15 cellular contexts compared by ENCODE assay signal in genomic region chr15:28932361-28932760, GRCh38. TPM values are rescaled to one million over a fixed set of nuclear protein-coding genes. Genes with fewer than 3 reads are reported as not detected.
DNase-seq lines count a peak whose midpoint lies in the region; ATAC-seq, FAIRE-seq and TF ChIP-seq lines count a peak whose summit lies in the region.
"Had no signal": no experiment of that assay in that cellular context is flagged by ENCODE, and none has a peak within 500 bp of the region (broad histone marks: within the 10 kb centered on the region; RNA-seq: fewer than 3 reads in every experiment).

No MANE protein-coding gene starts in this region.

- no peaks in the 10 kb centered on the region for H3K9me1 ChIP-seq in K562 (ENCODE audit: control insufficient read depth, insufficient read depth, low read length)

- no peak overlapping the region for H3K4me3 Mint-ChIP-seq in activated CD8-positive, alpha-beta T cell treated with anti-CD3 and anti-CD28 coated beads for 36 hours
- no peak overlapping the region for H3K4me3 Mint-ChIP-seq in activated CD8-positive, alpha-beta T cell treated with anti-CD3 and anti-CD28 coated beads, Interleukin-2, amount 10 ng/mL, durations not matched to agents 7 days and 5 days
- H3K4me3 Mint-ChIP-seq in naive thymus-derived CD8-positive, alpha-beta T cell = peak overlapping the region in 2 of 10 donors; percentile 26 to 43
- H3K4me3 Mint-ChIP-seq in GM23338 = no peak overlapping the region
- H3K4me3 Mint-ChIP-seq: CD14-positive monocyte, H9 had no signal

- H3K4me1 ChIP-seq in K562 (replicated peaks in 1 of 2; ENCODE audit: control insufficient read depth in 2 of 2, insufficient read depth in 2 of 2, low read length in 2 of 2) = peaks cover 11 to 27% of the 10 kb centered on the region in 2 experiments
- H3K4me1 ChIP-seq in upper lobe of right lung = no peaks in the 10 kb centered on the region
- H3K4me1 ChIP-seq in GM23338 (ENCODE audit: insufficient read depth) = no peaks in the 10 kb centered on the region

- H3K27ac ChIP-seq in K562 (ENCODE audit: extremely low read depth, low read depth, low read length) (no peak overlapping the region), upper lobe of right lung (no peak overlapping the region), GM23338 (ENCODE audit: low read depth) (no peak overlapping the region)
- H3K27ac ChIP-seq: 22Rv1, HL-60 had no signal

- no peak overlapping the region for H3K9ac ChIP-seq in K562 (ENCODE audit: insufficient read depth in 1 of 2, low read depth in 2 of 2, low read length in 2 of 2)

- no peaks in the 10 kb centered on the region for H3K9me2 ChIP-seq in GM23338 (ENCODE audit: insufficient read depth)

- H3K79me2 ChIP-seq in K562 (ENCODE audit: control insufficient read depth, insufficient read depth, low read length) (peaks cover 23% of the 10 kb centered on the region; the same call in 2 of the 3 replicates), GM23338 (replicated peaks; ENCODE audit: insufficient read depth) (no peaks in the 10 kb centered on the region)

- peak; percentile 65 for FAIRE-seq in K562 (lab: Jason Lieb, UNC)

- POLR2A ChIA-PET in activated CD8-positive, alpha-beta T cell treated with anti-CD3 and anti-CD28 coated beads for 36 hours (lab: Charles Lee) = no interaction called here
- POLR2A ChIA-PET in activated CD8-positive, alpha-beta T cell treated with anti-CD3 and anti-CD28 coated beads, Interleukin-2, amount 10 ng/mL, durations not matched to agents 7 days and 5 days (lab: Charles Lee) = no interaction called here
- POLR2A ChIA-PET in K562 (lab: Yijun Ruan, JAX) = no interaction called here
- POLR2A ChIA-PET in naive thymus-derived CD8-positive, alpha-beta T cell (lab: Charles Lee) = no interaction called here

- in situ Hi-C loops in K562 (cut with MboI) = no loop called here

- H4K20me1 ChIP-seq in K562 (replicated peaks; ENCODE audit: control insufficient read depth, insufficient read depth, low read length) = no peaks in the 10 kb centered on the region
- H4K20me1 ChIP-seq in GM23338 (replicated peaks; ENCODE audit: insufficient read depth) = no peaks in the 10 kb centered on the region

- 29% methylated on average over 4 of the region's 4 CpGs for WGBS in K562 (ENCODE audit: insufficient coverage, low coverage, missing lambda C conversion rate)

- H3K36me3 ChIP-seq in K562 (ENCODE audit: control insufficient read depth, insufficient read depth, low read length) (no peaks in the 10 kb centered on the region), upper lobe of right lung (no peaks in the 10 kb centered on the region), H7 (replicated peaks; ENCODE audit: control insufficient read depth, insufficient read depth, low read length) (no peaks in the 10 kb centered on the region), GM23338 (ENCODE audit: insufficient read depth) (no peaks in the 10 kb centered on the region)

- no peaks in the 10 kb centered on the region for H3K27me3 Mint-ChIP-seq in activated CD8-positive, alpha-beta T cell treated with anti-CD3 and anti-CD28 coated beads for 36 hours
- H3K27me3 Mint-ChIP-seq in activated CD8-positive, alpha-beta T cell treated with anti-CD3 and anti-CD28 coated beads, Interleukin-2, amount 10 ng/mL, durations not matched to agents 7 days and 5 days (ENCODE audit: low read depth) = no peaks in the 10 kb centered on the region
- H3K27me3 Mint-ChIP-seq in naive thymus-derived CD8-positive, alpha-beta T cell = no peaks in the 10 kb centered on the region
- peaks cover 17% of the 10 kb centered on the region for H3K27me3 Mint-ChIP-seq in GM23338 (ENCODE audit: insufficient read depth, low read depth, poor library complexity)

- peaks cover 3% of the 10 kb centered on the region for H3K9me3 Mint-ChIP-seq in activated CD8-positive, alpha-beta T cell treated with anti-CD3 and anti-CD28 coated beads for 36 hours
- H3K9me3 Mint-ChIP-seq in activated CD8-positive, alpha-beta T cell treated with anti-CD3 and anti-CD28 coated beads, Interleukin-2, amount 10 ng/mL, durations not matched to agents 7 days and 5 days (ENCODE audit: insufficient read depth) = no peaks in the 10 kb centered on the region
- H3K9me3 Mint-ChIP-seq in naive thymus-derived CD8-positive, alpha-beta T cell = peaks cover 0 to 6% (median 0%) of the 10 kb centered on the region in 9 donors
- H3K9me3 Mint-ChIP-seq in GM23338 = no peaks in the 10 kb centered on the region; the same call in 1 of the 3 replicates

- intact Hi-C loops in activated CD8-positive, alpha-beta T cell treated with anti-CD3 and anti-CD28 coated beads for 36 hours (cut with micrococcal nuclease) = no loop called here
- intact Hi-C loops in K562 (cut with micrococcal nuclease) (no loop called here), upper lobe of right lung (cut with DNase I) (no loop called here)

- DNase-seq in activated CD8-positive, alpha-beta T cell treated with anti-CD3 and anti-CD28 coated beads for 36 hours = peak; percentile 0
- no peak for DNase-seq in activated CD8-positive, alpha-beta T cell treated with anti-CD3 and anti-CD28 coated beads, Interleukin-2, amount 10 ng/mL, durations not matched to agents 7 days and 5 days
- DNase-seq in K562 (ENCODE audit: extremely low read depth in 1 of 4, low spot score in 3 of 4) = no peak
- DNase-seq in naive thymus-derived CD8-positive, alpha-beta T cell = no peak
- peak; percentile 19 for DNase-seq in upper lobe of right lung
- no peak for DNase-seq in H7
- DNase-seq in GM23338 (ENCODE audit: low spot score) = no peak
- DNase-seq: DMS53, GF-D8, H9, KBM-7 had no signal

- no peak overlapping the region for H3K27ac Mint-ChIP-seq in activated CD8-positive, alpha-beta T cell treated with anti-CD3 and anti-CD28 coated beads for 36 hours
- no peak overlapping the region for H3K27ac Mint-ChIP-seq in activated CD8-positive, alpha-beta T cell treated with anti-CD3 and anti-CD28 coated beads, Interleukin-2, amount 10 ng/mL, durations not matched to agents 7 days and 5 days
- peak overlapping the region in 7 of 10 donors; percentile 15 to 97 (median 87) for H3K27ac Mint-ChIP-seq in naive thymus-derived CD8-positive, alpha-beta T cell
- H3K27ac Mint-ChIP-seq in GM23338 = no peak overlapping the region
- H3K27ac Mint-ChIP-seq: H9 had no signal

- H3K4me2 ChIP-seq in K562 (ENCODE audit: insufficient read depth, low read length) (no peak overlapping the region), GM23338 (no peak overlapping the region)

- TF ChIP-seq EP300 in K562 (IDR thresholded peaks at IDR 0.05; ENCODE audit: low read length) = no peak

- no peak overlapping the region for H3K4me3 ChIP-seq in K562
- no peak overlapping the region for H3K4me3 ChIP-seq in upper lobe of right lung
- H3K4me3 ChIP-seq in H7 (ENCODE audit: insufficient read depth, low read depth, low read length) = no peak overlapping the region
- H3K4me3 ChIP-seq in GM23338 = no peak overlapping the region

- H3K4me1 Mint-ChIP-seq in activated CD8-positive, alpha-beta T cell treated with anti-CD3 and anti-CD28 coated beads for 36 hours (ENCODE audit: low read depth) = peaks cover 66% of the 10 kb centered on the region
- H3K4me1 Mint-ChIP-seq in activated CD8-positive, alpha-beta T cell treated with anti-CD3 and anti-CD28 coated beads, Interleukin-2, amount 10 ng/mL, durations not matched to agents 7 days and 5 days (ENCODE audit: low read depth) = peaks cover 42% of the 10 kb centered on the region
- peaks cover 52 to 89% (median 73%) of the 10 kb centered on the region in 4 donors for H3K4me1 Mint-ChIP-seq in naive thymus-derived CD8-positive, alpha-beta T cell
- H3K4me1 Mint-ChIP-seq in GM23338 = peaks cover 24% of the 10 kb centered on the region

- no peak for TF ChIP-seq RAD21 in K562 (CRISPR knock-in tag; conservative IDR thresholded peaks at IDR 0.05 in 1 of 2, IDR thresholded peaks at IDR 0.05 in 1 of 2)

- H3F3A ChIP-seq in GM23338 (replicated peaks; ENCODE audit: low read depth) = no peaks in the 10 kb centered on the region

- H2AFZ ChIP-seq in K562 (ENCODE audit: low read depth, low read length) (no peak overlapping the region), GM23338 (no peak overlapping the region)

- BruUV-seq in K562 (replicated peaks; lab: Mats Ljungman, UMichigan) = no TSS peak

- no peak for TF ChIP-seq CTCF in activated CD8-positive, alpha-beta T cell treated with anti-CD3 and anti-CD28 coated beads for 36 hours (IDR thresholded peaks at IDR 0.05)
- TF ChIP-seq CTCF in K562 (IDR thresholded peaks at IDR 0.05 in 2 of 3, conservative IDR thresholded peaks at IDR 0.05 in 1 of 3; ENCODE audit: insufficient read depth in 2 of 3, low read depth in 1 of 3, low read length in 3 of 3) = no peak
- TF ChIP-seq CTCF in upper lobe of right lung (IDR thresholded peaks at IDR 0.05) = no peak
- TF ChIP-seq CTCF in GM23338 (conservative IDR thresholded peaks at IDR 0.05; ENCODE audit: low read depth in 2 of 2) = no peak

- H3K27me3 ChIP-seq in K562 (ENCODE audit: control insufficient read depth in 2 of 2, insufficient read depth in 2 of 2, low read length in 2 of 2) (no peaks in the 10 kb centered on the region), upper lobe of right lung (no peaks in the 10 kb centered on the region), H7 (ENCODE audit: control insufficient read depth, insufficient read depth, low read length) (no peaks in the 10 kb centered on the region), GM23338 (ENCODE audit: insufficient read depth) (no peaks in the 10 kb centered on the region)

- H3K9me3 ChIP-seq in K562 (replicated peaks; ENCODE audit: control insufficient read depth, insufficient read depth, low read depth, low read length) (0 out of 2 replicates have a peak, but pooled peaks cover 5% of the 10 kb centered on the region), upper lobe of right lung (no peaks in the 10 kb centered on the region)

- peaks cover 11% of the 10 kb centered on the region for H3K36me3 Mint-ChIP-seq in activated CD8-positive, alpha-beta T cell treated with anti-CD3 and anti-CD28 coated beads for 36 hours (ENCODE audit: low read depth)
- peaks cover 13% of the 10 kb centered on the region for H3K36me3 Mint-ChIP-seq in activated CD8-positive, alpha-beta T cell treated with anti-CD3 and anti-CD28 coated beads, Interleukin-2, amount 10 ng/mL, durations not matched to agents 7 days and 5 days (ENCODE audit: low read depth)
- H3K36me3 Mint-ChIP-seq in naive thymus-derived CD8-positive, alpha-beta T cell = peaks cover 0 to 40% (median 19%) of the 10 kb centered on the region in 3 donors
- peaks cover 8% of the 10 kb centered on the region; the same call in 2 of the 3 replicates for H3K36me3 Mint-ChIP-seq in GM23338 (ENCODE audit: low read depth)
- H3K36me3 Mint-ChIP-seq: CD14-positive monocyte had no signal

- no peak for TF ChIP-seq POLR2A in K562 (conservative IDR thresholded peaks at IDR 0.05)

- CTCF ChIA-PET in activated CD8-positive, alpha-beta T cell treated with anti-CD3 and anti-CD28 coated beads for 36 hours (lab: Charles Lee) = interaction anchor here (1.3 kb wide), 1 partner anchor 29 kb away, joined by 3 read pairs; no protein-coding TSS in a partner anchor
- CTCF ChIA-PET in activated CD8-positive, alpha-beta T cell treated with anti-CD3 and anti-CD28 coated beads, Interleukin-2, amount 10 ng/mL, durations not matched to agents 7 days and 5 days (lab: Charles Lee) = no interaction called here
- CTCF ChIA-PET in K562 (lab: Yijun Ruan, JAX; ENCODE audit: low intra/inter-chr PET ratio) = no interaction called here

- ATAC-seq in activated CD8-positive, alpha-beta T cell treated with anti-CD3 and anti-CD28 coated beads for 36 hours = no peak
- no peak for ATAC-seq in activated CD8-positive, alpha-beta T cell treated with anti-CD3 and anti-CD28 coated beads, Interleukin-2, amount 10 ng/mL, durations not matched to agents 7 days and 5 days
- ATAC-seq in K562 (no peak), upper lobe of right lung (no peak), HG02571 (IDR thresholded peaks at IDR 0.05; ENCODE audit: unreplicated experiment) (no peak), GM23338 (no peak)
- ATAC-seq in naive thymus-derived CD8-positive, alpha-beta T cell = no peak

RNA-seq across cellular contexts. Expression of gene APBA2, which starts 46.6 kb away (rescaled TPM):
- 10 to 100 TPM; 30.8 to 32.0 TPM for total RNA-seq in activated CD8-positive, alpha-beta T cell treated with anti-CD3 and anti-CD28 coated beads for 36 hours
- 10 to 100 TPM; 29.5 TPM for total RNA-seq in activated CD8-positive, alpha-beta T cell treated with anti-CD3 and anti-CD28 coated beads, Interleukin-2, amount 10 ng/mL, durations not matched to agents 7 days and 5 days
- 105 and 234 TPM in 2 replicates for total RNA-seq in K562 (2011; cell fraction: chromatin; rRNA removed; ENCODE audit: low replicate concordance)
- 91.2 and 97.2 TPM in 2 replicates for total RNA-seq in K562 (2011; cell fraction: nucleolus; rRNA removed)
- total RNA-seq in K562 (2011; cell fraction: nucleoplasm; rRNA removed) = 85.9 and 89.9 TPM in 2 replicates
- total RNA-seq in K562 (2014; rRNA removed) (40.9 and 46.5 TPM in 2 replicates), K562 (2014; rRNA removed; fragmentation: Illumina TruSeq; extraction: Trizol) (10.4 and 13.6 TPM in 2 replicates), K562 (2015; rRNA removed; fragmentation: Illumina TruSeq; extraction: Trizol) (25.2 and 26.2 TPM in 2 replicates), K562 (2021) (30.8 and 32.5 TPM in 2 replicates), upper lobe of right lung (4.2 TPM)
- polyA plus RNA-seq in K562 (2011; rRNA removed) (27.8 and 36.1 TPM in 2 replicates), K562 (2014; fragmentation: Illumina TruSeq; extraction: Trizol) (17.1 and 25.2 TPM in 2 replicates), K562 (2014; fragmentation: Nextera tagmentation; extraction: Ambion mirVana) (under 1 TPM; 0.24 to 0.35 TPM), K562 (2014; rRNA removed) (30.7 and 37.1 TPM in 2 replicates), GM23338 (2016; fragmentation: Nextera tagmentation; extraction: Ambion mirVana) (5.4 and 5.9 TPM in 2 replicates)
- polyA plus RNA-seq in K562 (2011; cell fraction: cytosol; rRNA removed) = 27.5 and 45.8 TPM in 2 replicates
- 70.5 and 109 TPM in 2 replicates for polyA plus RNA-seq in K562 (2011; cell fraction: nucleus; rRNA removed)
- 25.0 and 39.9 TPM in 2 replicates for polyA plus RNA-seq in K562 (2012)
- polyA minus RNA-seq in K562 (2011; rRNA and poly(A)+ RNA removed) = 21.7 and 35.1 TPM in 2 replicates
- 28.8 and 31.9 TPM in 2 replicates for polyA minus RNA-seq in K562 (2011; cell fraction: cytosol; rRNA and poly(A)+ RNA removed)
- polyA minus RNA-seq in K562 (2011; cell fraction: nucleus; rRNA and poly(A)+ RNA removed) = 25.7 and 46.8 TPM in 2 replicates
- 100 to 1,000 TPM; 206 to 216 TPM for total RNA-seq in naive thymus-derived CD8-positive, alpha-beta T cell
- 100 to 1,000 TPM in 1 of 3 donors, 10 to 100 TPM in 2; 75.5 to 164 (median 95.1) TPM for polyA plus RNA-seq in naive thymus-derived CD8-positive, alpha-beta T cell
- 13.9 and 15.6 TPM in 2 replicates for total RNA-seq in H7 (2014; rRNA removed; shearing (Covaris generic))
- 24.7 and 27.5 TPM in 2 replicates for total RNA-seq in GM23338 (2014; rRNA removed; shearing (Covaris generic))

Comparison
In these comparisons a context has a peak if more than half of its experiments do, and no peak if none do; other contexts are left out.
1. DNase-seq: peak in activated CD8-positive, alpha-beta T cell treated with anti-CD3 and anti-CD28 coated beads for 36 hours (single experiment) and upper lobe of right lung (single experiment); none in activated CD8-positive, alpha-beta T cell treated with anti-CD3 and anti-CD28 coated beads, Interleukin-2, amount 10 ng/mL, durations not matched to agents 7 days and 5 days (single experiment), K562 (0 of 4), naive thymus-derived CD8-positive, alpha-beta T cell (0 of 10), H7 (single experiment) and GM23338 (single experiment).
2. H3K27ac Mint-ChIP-seq: peak in naive thymus-derived CD8-positive, alpha-beta T cell (7 of 10); none in activated CD8-positive, alpha-beta T cell treated with anti-CD3 and anti-CD28 coated beads for 36 hours (single experiment), activated CD8-positive, alpha-beta T cell treated with anti-CD3 and anti-CD28 coated beads, Interleukin-2, amount 10 ng/mL, durations not matched to agents 7 days and 5 days (single experiment) and GM23338 (single experiment).